ENCODE assay signal across 1 cellular context in the genomic region with DNA sequence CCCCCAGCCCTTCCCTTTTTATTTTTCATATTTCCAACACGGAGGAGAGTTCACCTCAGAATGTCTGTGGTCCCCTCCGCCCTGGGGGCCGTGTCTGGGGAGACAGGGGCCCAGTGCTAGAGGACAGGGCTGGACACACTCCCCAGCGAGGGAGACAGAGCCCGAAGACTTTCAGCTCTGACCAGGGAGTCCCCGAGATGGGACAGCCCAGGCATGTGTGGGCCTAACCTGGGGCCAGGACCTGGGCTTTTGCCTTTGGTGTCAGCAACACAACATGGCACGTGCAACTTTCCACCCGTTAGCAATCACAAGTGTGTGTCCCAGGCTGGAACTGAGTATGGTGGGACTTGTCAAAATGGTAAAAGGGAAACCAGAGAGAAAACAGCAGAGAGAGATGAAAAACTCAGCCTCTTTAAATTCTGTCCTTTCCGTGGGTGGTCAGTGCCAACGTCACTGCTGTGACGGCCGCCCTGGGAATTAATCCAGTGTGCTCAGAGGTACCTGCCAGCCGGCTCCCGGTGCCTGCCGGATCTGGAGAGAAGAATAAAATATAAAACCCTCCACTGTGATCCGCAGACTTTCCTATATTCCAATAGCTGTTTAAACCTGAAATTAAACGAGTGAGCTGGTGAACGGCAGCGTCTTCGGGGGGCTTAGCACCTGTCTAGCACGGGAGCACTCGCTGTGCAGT.
TF ChIP-seq lines count a peak whose summit lies in the region.

No MANE protein-coding gene starts in this region.

TF ChIP-seq in GM23338, 12 proteins besides CTCF, POLR2A, EP300 and RAD21 (continued from another document):
- TF ChIP-seq, protein P1, sequence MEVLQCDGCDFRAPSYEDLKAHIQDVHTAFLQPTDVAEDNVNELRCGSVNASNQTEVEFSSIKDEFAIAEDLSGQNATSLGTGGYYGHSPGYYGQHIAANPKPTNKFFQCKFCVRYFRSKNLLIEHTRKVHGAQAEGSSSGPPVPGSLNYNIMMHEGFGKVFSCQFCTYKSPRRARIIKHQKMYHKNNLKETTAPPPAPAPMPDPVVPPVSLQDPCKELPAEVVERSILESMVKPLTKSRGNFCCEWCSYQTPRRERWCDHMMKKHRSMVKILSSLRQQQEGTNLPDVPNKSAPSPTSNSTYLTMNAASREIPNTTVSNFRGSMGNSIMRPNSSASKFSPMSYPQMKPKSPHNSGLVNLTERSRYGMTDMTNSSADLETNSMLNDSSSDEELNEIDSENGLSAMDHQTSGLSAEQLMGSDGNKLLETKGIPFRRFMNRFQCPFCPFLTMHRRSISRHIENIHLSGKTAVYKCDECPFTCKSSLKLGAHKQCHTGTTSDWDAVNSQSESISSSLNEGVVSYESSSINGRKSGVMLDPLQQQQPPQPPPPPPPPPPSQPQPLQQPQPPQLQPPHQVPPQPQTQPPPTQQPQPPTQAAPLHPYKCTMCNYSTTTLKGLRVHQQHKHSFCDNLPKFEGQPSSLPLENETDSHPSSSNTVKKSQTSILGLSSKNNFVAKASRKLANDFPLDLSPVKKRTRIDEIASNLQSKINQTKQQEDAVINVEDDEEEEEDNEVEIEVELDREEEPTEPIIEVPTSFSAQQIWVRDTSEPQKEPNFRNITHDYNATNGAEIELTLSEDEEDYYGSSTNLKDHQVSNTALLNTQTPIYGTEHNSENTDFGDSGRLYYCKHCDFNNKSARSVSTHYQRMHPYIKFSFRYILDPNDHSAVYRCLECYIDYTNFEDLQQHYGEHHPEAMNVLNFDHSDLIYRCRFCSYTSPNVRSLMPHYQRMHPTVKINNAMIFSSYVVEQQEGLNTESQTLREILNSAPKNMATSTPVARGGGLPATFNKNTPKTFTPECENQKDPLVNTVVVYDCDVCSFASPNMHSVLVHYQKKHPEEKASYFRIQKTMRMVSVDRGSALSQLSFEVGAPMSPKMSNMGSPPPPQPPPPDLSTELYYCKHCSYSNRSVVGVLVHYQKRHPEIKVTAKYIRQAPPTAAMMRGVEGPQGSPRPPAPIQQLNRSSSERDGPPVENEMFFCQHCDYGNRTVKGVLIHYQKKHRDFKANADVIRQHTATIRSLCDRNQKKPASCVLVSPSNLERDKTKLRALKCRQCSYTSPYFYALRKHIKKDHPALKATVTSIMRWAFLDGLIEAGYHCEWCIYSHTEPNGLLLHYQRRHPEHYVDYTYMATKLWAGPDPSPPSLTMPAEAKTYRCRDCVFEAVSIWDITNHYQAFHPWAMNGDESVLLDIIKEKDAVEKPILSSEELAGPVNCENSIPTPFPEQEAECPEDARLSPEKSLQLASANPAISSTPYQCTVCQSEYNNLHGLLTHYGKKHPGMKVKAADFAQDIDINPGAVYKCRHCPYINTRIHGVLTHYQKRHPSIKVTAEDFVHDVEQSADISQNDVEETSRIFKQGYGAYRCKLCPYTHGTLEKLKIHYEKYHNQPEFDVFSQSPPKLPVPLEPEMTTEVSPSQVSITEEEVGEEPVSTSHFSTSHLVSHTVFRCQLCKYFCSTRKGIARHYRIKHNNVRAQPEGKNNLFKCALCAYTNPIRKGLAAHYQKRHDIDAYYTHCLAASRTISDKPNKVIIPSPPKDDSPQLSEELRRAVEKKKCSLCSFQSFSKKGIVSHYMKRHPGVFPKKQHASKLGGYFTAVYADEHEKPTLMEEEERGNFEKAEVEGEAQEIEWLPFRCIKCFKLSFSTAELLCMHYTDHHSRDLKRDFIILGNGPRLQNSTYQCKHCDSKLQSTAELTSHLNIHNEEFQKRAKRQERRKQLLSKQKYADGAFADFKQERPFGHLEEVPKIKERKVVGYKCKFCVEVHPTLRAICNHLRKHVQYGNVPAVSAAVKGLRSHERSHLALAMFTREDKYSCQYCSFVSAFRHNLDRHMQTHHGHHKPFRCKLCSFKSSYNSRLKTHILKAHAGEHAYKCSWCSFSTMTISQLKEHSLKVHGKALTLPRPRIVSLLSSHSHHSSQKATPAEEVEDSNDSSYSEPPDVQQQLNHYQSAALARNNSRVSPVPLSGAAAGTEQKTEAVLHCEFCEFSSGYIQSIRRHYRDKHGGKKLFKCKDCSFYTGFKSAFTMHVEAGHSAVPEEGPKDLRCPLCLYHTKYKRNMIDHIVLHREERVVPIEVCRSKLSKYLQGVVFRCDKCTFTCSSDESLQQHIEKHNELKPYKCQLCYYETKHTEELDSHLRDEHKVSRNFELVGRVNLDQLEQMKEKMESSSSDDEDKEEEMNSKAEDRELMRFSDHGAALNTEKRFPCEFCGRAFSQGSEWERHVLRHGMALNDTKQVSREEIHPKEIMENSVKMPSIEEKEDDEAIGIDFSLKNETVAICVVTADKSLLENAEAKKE (CRISPR knock-in tag; IDR thresholded peaks at IDR 0.05) = no peak
- TF ChIP-seq ZNF331 (CRISPR knock-in tag; IDR thresholded peaks at IDR 0.05; ENCODE audit: low read depth) (no peak), POLR2AphosphoS5 (IDR thresholded peaks at IDR 0.05; ENCODE audit: low read depth) (no peak)
